Comparison of ENCODE assay signal across 4 cellular contexts in the genomic region with DNA sequence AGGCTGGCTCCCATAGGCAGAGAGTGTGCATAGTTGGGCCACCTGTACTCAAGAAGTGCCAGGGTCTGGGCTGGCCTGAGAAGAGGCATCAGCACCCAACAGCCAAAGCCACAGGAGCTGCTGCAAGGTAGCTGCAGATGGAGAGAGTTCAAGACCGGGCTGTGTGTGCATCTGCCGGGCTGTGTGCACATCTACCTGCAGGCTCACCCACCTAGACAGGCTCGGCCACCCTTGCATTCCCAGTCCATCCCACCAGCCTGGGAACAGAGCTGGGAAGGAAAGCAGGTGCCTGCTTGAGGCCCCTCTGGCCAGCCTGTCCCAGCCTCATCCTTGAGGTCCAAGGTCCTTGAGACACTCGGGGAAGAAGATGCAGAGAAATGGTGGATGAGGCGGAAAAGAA.
"Had no signal": no experiment of that assay in that cellular context is flagged by ENCODE, and none has a peak within 500 bp of the region (broad histone marks: within the 10 kb centered on the region; RNA-seq: fewer than 3 reads in every experiment).

No MANE protein-coding gene starts in this region.

- H2AFZ ChIP-seq: GM23338 had no signal

- ATAC-seq: GM23338 had no signal

- H3K27ac Mint-ChIP-seq: GM23338, H9 had no signal

- H3K4me1 Mint-ChIP-seq: GM23338, H9 had no signal

- H3K4me3 Mint-ChIP-seq: GM23338, H9 had no signal

- H3K4me2 ChIP-seq: GM23338 had no signal

- H3K4me3 ChIP-seq: GM23338 had no signal

- DNase-seq: H9, HCEC 1CT, IMR-90 had no signal
